ENCODE assay signal across 8 cellular contexts in genomic region chr16:3718019-3718391, GRCh38. TPM values are rescaled to one million over a fixed set of nuclear protein-coding genes. Genes with fewer than 3 reads are reported as not detected.
DNase-seq lines count a peak whose midpoint lies in the region; ATAC-seq, FAIRE-seq and TF ChIP-seq lines count a peak whose summit lies in the region.

No MANE protein-coding gene starts in this region.

- peak overlapping the region; percentile 96 for H3K9ac ChIP-seq in HepG2 (ENCODE audit: insufficient read depth, low read depth, low read length)

- no peaks in the 10 kb centered on the region for H4K20me1 ChIP-seq in HepG2 (ENCODE audit: insufficient read depth, low read length)

- TF ChIP-seq RAD21 in HepG2 (CRISPR knock-in tag; IDR thresholded peaks at IDR 0.05) = no peak

- peaks cover 33% of the 10 kb centered on the region for H3K4me1 Mint-ChIP-seq in activated CD8-positive, alpha-beta memory T cell treated with anti-CD3 and anti-CD28 coated beads, Interleukin-2, amount 10 ng/mL, durations not matched to agents 7 days and 5 days

- H3K27ac ChIP-seq in adrenal gland (peak overlapping the region in 3 of 5 donors; percentile 66 to 94 (median 87)), HepG2 (ENCODE audit: extremely low read length, insufficient read depth, low read length) (peak overlapping the region; percentile 73), thyroid gland (peak overlapping the region; percentile 83 to 85 (median 83))

- H3K9me3 ChIP-seq in adrenal gland (replicated peaks in 1 of 3) (no peaks in the 10 kb centered on the region), HepG2 (ENCODE audit: low read length) (no peaks in the 10 kb centered on the region), thyroid gland (no peaks in the 10 kb centered on the region)

- in situ Hi-C loops in HepG2 (cut with HindIII; ENCODE audit: extremely low pct_ligation_motif_present, low pct_unique_long_range_greater_than_20kb) = no loop called here

- H3K4me3 ChIP-seq in adrenal gland = peak overlapping the region in 3 of 4 donors; percentile 26 to 98 (median 93)
- H3K4me3 ChIP-seq in HepG2 (replicated peaks in 1 of 3; ENCODE audit: insufficient read depth in 1 of 3, low read depth in 2 of 3, low read length in 3 of 3) = peak overlapping the region; percentile 77 to 98 (median 93)
- H3K4me3 ChIP-seq in thyroid gland (replicated peaks in 1 of 3) = peak overlapping the region; percentile 75 to 92 (median 85)

- H3K36me3 ChIP-seq in adrenal gland (replicated peaks in 1 of 2) = no peaks in the 10 kb centered on the region
- no peaks in the 10 kb centered on the region; a peak in 1 of 5 replicates for H3K36me3 ChIP-seq in HepG2 (replicated peaks in 1 of 2; ENCODE audit: control insufficient read depth in 1 of 2, insufficient read depth in 2 of 2, low read length in 2 of 2)
- H3K36me3 ChIP-seq in thyroid gland = no peaks in the 10 kb centered on the region

- FAIRE-seq in HepG2 (lab: Jason Lieb, UNC) = no peak

- TF ChIP-seq POLR2A in adrenal gland (IDR thresholded peaks at IDR 0.05) (no peak), HepG2 (IDR thresholded peaks at IDR 0.05; ENCODE audit: insufficient read depth in 1 of 2, low read depth in 2 of 2, low read length in 2 of 2) (no peak), thyroid gland (IDR thresholded peaks at IDR 0.05) (no peak)

- BruUV-seq in HepG2 (replicated peaks; lab: Mats Ljungman, UMichigan) = TSS peak; percentile 93

- no peak overlapping the region for H2AFZ ChIP-seq in HepG2 (ENCODE audit: low read length)

- 24 to 29% (median 27%) methylated on average over 5 of the region's 5 CpGs for WGBS in adrenal gland, 4 donors
- WGBS in HepG2 (ENCODE audit: low lambda C conversion rate) = 24% methylated on average over 5 of the region's 5 CpGs
- WGBS in thyroid gland, 2 donors = 29 to 35% methylated on average over 5 of the region's 5 CpGs

- H3K79me2 ChIP-seq in HepG2 (ENCODE audit: insufficient read depth, low read length) = peaks cover 39% of the 10 kb centered on the region

- POLR2A ChIA-PET in HepG2 (lab: Yijun Ruan, JAX) = interaction anchor here (1.3 to 9.7 kb wide), 3 partner anchors 16 to 163 kb away, joined by 3 to 144 read pairs (median 3); partner anchors contain the start of gene CREBBP

- peak overlapping the region; percentile 83 for H3K4me2 ChIP-seq in HepG2 (ENCODE audit: low read depth, low read length)

- no peaks in the 10 kb centered on the region for H3K9me3 Mint-ChIP-seq in activated CD8-positive, alpha-beta memory T cell treated with anti-CD3 and anti-CD28 coated beads, Interleukin-2, amount 10 ng/mL, durations not matched to agents 7 days and 5 days (ENCODE audit: low read depth)

- H3K4me1 ChIP-seq in adrenal gland (replicated peaks in 1 of 2) = peaks cover 10 to 14% of the 10 kb centered on the region in 2 donors
- peaks cover 52% of the 10 kb centered on the region for H3K4me1 ChIP-seq in HepG2 (ENCODE audit: insufficient read depth, low read length)
- peaks cover 9 to 12% of the 10 kb centered on the region in 2 donors for H3K4me1 ChIP-seq in thyroid gland

- TF ChIP-seq CTCF in adrenal gland (IDR thresholded peaks at IDR 0.05) = no peak
- no peak for TF ChIP-seq CTCF in HepG2 (CRISPR knock-in tag; IDR thresholded peaks at IDR 0.05)
- no peak for TF ChIP-seq CTCF in thyroid gland (IDR thresholded peaks at IDR 0.05)

- H3K36me3 Mint-ChIP-seq in activated CD8-positive, alpha-beta memory T cell treated with anti-CD3 and anti-CD28 coated beads, Interleukin-2, amount 10 ng/mL, durations not matched to agents 7 days and 5 days = peaks cover 11% of the 10 kb centered on the region

- CTCF ChIA-PET in activated CD8-positive, alpha-beta memory T cell treated with anti-CD3 and anti-CD28 coated beads, Interleukin-2, amount 10 ng/mL, durations not matched to agents 7 days and 5 days (lab: Charles Lee) = interaction anchor here (1.5 to 2.0 kb wide), 2 partner anchors 17 to 536 kb away, joined by 5 to 8 read pairs; no protein-coding TSS in a partner anchor
- CTCF ChIA-PET in HepG2 (lab: Yijun Ruan, JAX; ENCODE audit: low intra/inter-chr PET ratio, low total read pairs) = no interaction called here

- H3K4me3 Mint-ChIP-seq in activated CD8-positive, alpha-beta memory T cell treated with anti-CD3 and anti-CD28 coated beads, Interleukin-2, amount 10 ng/mL, durations not matched to agents 7 days and 5 days = peak overlapping the region; percentile 91

- no peak for DNase-seq in activated CD8-positive, alpha-beta memory T cell treated with anti-CD3 and anti-CD28 coated beads, Interleukin-2, amount 10 ng/mL, durations not matched to agents 7 days and 5 days
- DNase-seq in activated CD8-positive, alpha-beta memory T cell treated with anti-CD3 and anti-CD28 coated beads, Interleukin-2, amount 50 U/mL, for 48 hours = no peak
- no peak for DNase-seq in adrenal gland
- no peak for DNase-seq in HepG2 (ENCODE audit: low spot score)
- no peak for DNase-seq in thyroid gland
- DNase-seq in foreskin melanocyte = no peak

- peak overlapping the region; percentile 90 for H3K27ac Mint-ChIP-seq in activated CD8-positive, alpha-beta memory T cell treated with anti-CD3 and anti-CD28 coated beads, Interleukin-2, amount 10 ng/mL, durations not matched to agents 7 days and 5 days

- ATAC-seq in activated CD8-positive, alpha-beta memory T cell treated with anti-CD3 and anti-CD28 coated beads, Interleukin-2, amount 10 ng/mL, durations not matched to agents 7 days and 5 days = no peak
- no peak for ATAC-seq in HepG2
- ATAC-seq in HG03196 (IDR thresholded peaks at IDR 0.05; ENCODE audit: unreplicated experiment) = no peak
- no peak for ATAC-seq in HG03097 (IDR thresholded peaks at IDR 0.05; ENCODE audit: low FRiP score, unreplicated experiment)

- no peaks in the 10 kb centered on the region for H3K27me3 ChIP-seq in adrenal gland
- H3K27me3 ChIP-seq in HepG2 (ENCODE audit: control insufficient read depth in 1 of 2, insufficient read depth in 2 of 2, low read length in 2 of 2) = peaks cover 0 to 2% of the 10 kb centered on the region in 2 experiments; a peak in 1 of 5 replicates
- H3K27me3 ChIP-seq in thyroid gland = no peaks in the 10 kb centered on the region

- no peak for TF ChIP-seq EP300 in HepG2 (IDR thresholded peaks at IDR 0.05; ENCODE audit: low read depth in 2 of 2, low read length in 2 of 2)
- TF ChIP-seq EP300 in HepG2 (CRISPR knock-in tag; IDR thresholded peaks at IDR 0.05; ENCODE audit: borderline replicate concordance) = no peak

- intact Hi-C loops in adrenal gland (cut with DNase I) (no loop called here), HepG2 (cut with micrococcal nuclease; ENCODE audit: unreplicated experiment) (no loop called here), thyroid gland (cut with DNase I) (no loop called here)

- H3K27me3 Mint-ChIP-seq in activated CD8-positive, alpha-beta memory T cell treated with anti-CD3 and anti-CD28 coated beads, Interleukin-2, amount 10 ng/mL, durations not matched to agents 7 days and 5 days = peaks cover 2% of the 10 kb centered on the region

TF ChIP-seq in HepG2, 621 proteins besides CTCF, POLR2A, EP300 and RAD21 (continues in another document):
- TF ChIP-seq ETV6 (CRISPR knock-in tag; conservative IDR thresholded peaks at IDR 0.05) (no peak), ARID2 (CRISPR knock-in tag; IDR thresholded peaks at IDR 0.05; ENCODE audit: borderline replicate concordance) (0 out of 2 replicates have a peak, but pooled peaks have one; percentile 23), CSRNP1 (CRISPR knock-in tag; IDR thresholded peaks at IDR 0.05) (no peak), ZSCAN29 (CRISPR knock-in tag; conservative IDR thresholded peaks at IDR 0.05) (no peak)

RNA-seq across cellular contexts. Expression of gene TRAP1, which starts 0.7 kb away (rescaled TPM):
- 100 to 1,000 TPM; 147 to 193 TPM for total RNA-seq in activated CD8-positive, alpha-beta memory T cell treated with anti-CD3 and anti-CD28 coated beads, Interleukin-2, amount 10 ng/mL, durations not matched to agents 7 days and 5 days
- total RNA-seq in adrenal gland = 100 to 1,000 TPM in 3 of 8 donors, 10 to 100 TPM in 5; 59.8 to 113 (median 80.9) TPM
- polyA plus RNA-seq in adrenal gland = 100 to 1,000 TPM in 2 of 3 donors, 10 to 100 TPM in 1; 81.2 to 110 (median 100) TPM
- 112 and 127 TPM in 2 replicates for total RNA-seq in HepG2 (2016; rRNA removed; fragmentation: Illumina TruSeq; extraction: Trizol)
- total RNA-seq in HepG2 (2016; cell fraction: cytosol; rRNA removed; fragmentation: Illumina TruSeq; extraction: Trizol; ENCODE audit: low read depth) = 28.9 and 31.8 TPM in 2 replicates
- total RNA-seq in HepG2 (2016; cell fraction: insoluble cytoplasmic fraction; rRNA removed; fragmentation: Illumina TruSeq; extraction: Trizol) = 104 and 130 TPM in 2 replicates
- 40.6 and 42.7 TPM in 2 replicates for total RNA-seq in HepG2 (2016; cell fraction: membrane; rRNA removed; fragmentation: Illumina TruSeq; extraction: Trizol)
- total RNA-seq in HepG2 (2016; cell fraction: nucleus; rRNA removed; fragmentation: Illumina TruSeq; extraction: Trizol) = 81.3 and 97.5 TPM in 2 replicates
- polyA plus RNA-seq in HepG2 (2011; rRNA removed) = 240 and 283 TPM in 2 replicates
- 125 and 163 TPM in 2 replicates for polyA plus RNA-seq in HepG2 (2011; cell fraction: cytosol; rRNA removed)
- polyA plus RNA-seq in HepG2 (2011; cell fraction: nucleus; rRNA removed) = 405 and 449 TPM in 2 replicates
- 173 and 189 TPM in 2 replicates for polyA plus RNA-seq in HepG2 (2012)
- 15.5 and 18.4 TPM in 2 replicates for polyA plus RNA-seq in HepG2 (2016; cell fraction: cytosol; fragmentation: Illumina TruSeq; extraction: Trizol; ENCODE audit: low read depth)
- 106 and 121 TPM in 2 replicates for polyA plus RNA-seq in HepG2 (2016; cell fraction: insoluble cytoplasmic fraction; fragmentation: Illumina TruSeq; extraction: Trizol; ENCODE audit: low read depth)
- polyA plus RNA-seq in HepG2 (2016; cell fraction: membrane; fragmentation: Illumina TruSeq; extraction: Trizol; ENCODE audit: low read depth) = 25.7 and 26.7 TPM in 2 replicates
- 169 and 193 TPM in 2 replicates for polyA plus RNA-seq in HepG2 (2016; cell fraction: nucleus; fragmentation: Illumina TruSeq; extraction: Trizol; ENCODE audit: insufficient read depth, low read depth)
- polyA minus RNA-seq in HepG2 (2011; rRNA and poly(A)+ RNA removed; ENCODE audit: low replicate concordance) = 623 and 697 TPM in 2 replicates
- 98.0 and 120 TPM in 2 replicates for polyA minus RNA-seq in HepG2 (2011; cell fraction: cytosol; rRNA and poly(A)+ RNA removed)
- 105 and 109 TPM in 2 replicates for polyA minus RNA-seq in HepG2 (2011; cell fraction: nucleus; rRNA and poly(A)+ RNA removed)
- total RNA-seq in thyroid gland = 10 to 100 TPM; 37.3 to 58.3 (median 53.9) TPM
